Comparison of ENCODE assay signal across 8 cellular contexts in the genomic region with DNA sequence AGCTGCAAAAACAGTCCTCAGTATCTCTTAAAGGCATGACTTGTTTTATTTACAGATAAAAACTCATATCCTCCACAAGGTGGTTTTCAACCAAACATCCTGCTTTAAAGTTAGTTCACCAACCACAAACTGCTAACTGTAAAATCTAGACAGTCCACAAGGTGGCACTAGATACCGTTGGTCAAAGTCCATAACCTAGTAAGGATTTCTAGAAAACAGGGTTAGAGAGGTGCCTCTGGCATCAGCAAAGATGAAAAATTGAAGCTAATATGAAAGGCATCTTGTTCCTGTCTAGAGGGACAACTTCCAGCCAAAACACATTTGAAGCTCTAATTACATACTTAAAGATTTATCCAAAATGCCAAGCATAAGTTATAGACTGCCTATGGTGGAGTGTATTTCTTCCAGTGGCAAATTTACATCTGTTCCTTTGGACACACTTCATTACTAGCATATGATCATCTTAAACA. TPM values are rescaled to one million over a fixed set of nuclear protein-coding genes. Genes with fewer than 3 reads are reported as not detected.
DNase-seq lines count a peak whose midpoint lies in the region; ATAC-seq, FAIRE-seq and TF ChIP-seq lines count a peak whose summit lies in the region.

No MANE protein-coding gene starts in this region.

- CTCF ChIA-PET in GM12878 (lab: Yijun Ruan, JAX), result interaction anchor here (0.6 to 3.5 kb wide), 32 partner anchors 9 to 1146 kb away, joined by 3 to 120 read pairs (median 5); a partner anchor contains a TSS

- SMC1A ChIA-PET in GM12878 (lab: Charles Lee; ENCODE audit: uncharacterized antibody, unreplicated experiment), result interaction anchor here (0.6 to 3.5 kb wide), 37 partner anchors 11 to 582 kb away, joined by 3 to 81 read pairs (median 4); a partner anchor contains a TSS

- TF ChIP-seq CTCF in GM13977 (IDR thresholded peaks at IDR 0.05; ENCODE audit: extremely low read depth, insufficient read depth, missing control alignments), result peak; percentile 62
- peak; percentile 66 to 88 (median 83) for TF ChIP-seq CTCF in GM12878 (IDR thresholded peaks at IDR 0.05 in 2 of 3, conservative IDR thresholded peaks at IDR 0.05 in 1 of 3; ENCODE audit: control insufficient read depth in 2 of 3, extremely low read depth in 1 of 3, insufficient read depth in 1 of 3, low read depth in 3 of 3, low read length in 3 of 3)

- no peaks in the 10 kb centered on the region for H3K27me3 ChIP-seq in GM12878 (replicated peaks in 1 of 2; ENCODE audit: control insufficient read depth in 2 of 2, insufficient read depth in 2 of 2, low read length in 1 of 2)

- FAIRE-seq in GM12878 (lab: Jason Lieb, UNC), result peak; percentile 83

- H3K9ac ChIP-seq in GM12878 (ENCODE audit: control insufficient read depth, insufficient read depth, low read length), result no peak overlapping the region

- H3K4me3 ChIP-seq in GM12878, result no peak overlapping the region

- peak; percentile 92 for TF ChIP-seq RAD21 in GM12878 (IDR thresholded peaks at IDR 0.05; ENCODE audit: insufficient read depth, low read depth, low read length)

- H3K4me2 ChIP-seq in GM12878 (ENCODE audit: control insufficient read depth, insufficient read depth), result no peak overlapping the region

- WGBS in GM12878 (ENCODE audit: insufficient coverage, insufficient replicate concordance, low lambda C conversion rate, missing lambda C conversion rate), result 0% methylated on average over 1 of the region's 1 CpG

- H3K4me1 ChIP-seq in GM12878 (ENCODE audit: control insufficient read depth, insufficient read depth, low read length), result peaks cover 42% of the 10 kb centered on the region

- no peak overlapping the region for H2AFZ ChIP-seq in GM12878 (ENCODE audit: control insufficient read depth, low read depth, low read length)

- no peaks in the 10 kb centered on the region for H4K20me1 ChIP-seq in GM12878 (ENCODE audit: control insufficient read depth, insufficient read depth)

- BruUV-seq in GM12878 (replicated peaks; lab: Mats Ljungman, UMichigan), result no TSS peak

- peak; percentile 66 for ATAC-seq in HG02798 (IDR thresholded peaks at IDR 0.05; ENCODE audit: poor library complexity, unreplicated experiment)
- peak; percentile 75 for ATAC-seq in GM12878

- no peak for TF ChIP-seq POLR2A in GM12878 (IDR thresholded peaks at IDR 0.05; ENCODE audit: low read depth, low read length)

- H3K27ac ChIP-seq in GM12878 (ENCODE audit: control insufficient read depth, insufficient read depth), result peak overlapping the region; percentile 68

- H3K36me3 ChIP-seq in GM12878 (ENCODE audit: control insufficient read depth in 2 of 2, insufficient read depth in 2 of 2, low read length in 1 of 2), result peaks cover 0 to under 1% of the 10 kb centered on the region in 2 experiments; a peak in 3 of 4 replicates

- peaks cover 3% of the 10 kb centered on the region; the same call in 2 of the 3 replicates for H3K9me3 ChIP-seq in GM12878 (replicated peaks; ENCODE audit: control insufficient read depth, insufficient read depth, low read length)

- intact Hi-C loops in GM12878 (cut with micrococcal nuclease; ENCODE audit: unreplicated experiment), result loop anchor here (1.0 to 5.0 kb wide), 6 partner anchors 31 to 573 kb away; a partner anchor contains a TSS

- DNase-seq in AG08395 (ENCODE audit: low spot score), result peak; percentile 65
- DNase-seq in GM13977 (ENCODE audit: low spot score), result peak; percentile 54
- peak; percentile 61 for DNase-seq in NCI-H1092 treated with DMSO at 0.1 percent for 48 hours (lab: John Stamatoyannopoulos, UW)
- peak; percentile 76 for DNase-seq in SK-N-DZ (ENCODE audit: low spot score)
- DNase-seq in GM12878 (ENCODE audit: low read depth, low spot score), result peak; percentile 93
- DNase-seq in iPS-NIHi11 (ENCODE audit: low spot score), result peak; percentile 65
- peak; percentile 51 to 65 for DNase-seq in stimulated activated CD4-positive, alpha-beta T cell treated with anti-CD3 and anti-CD28 coated beads, Interleukin-2, amount 100 ng/mL, for 48 hours

- POLR2A ChIA-PET in GM12878 (lab: Charles Lee), result interaction anchor here (0.7 to 2.8 kb wide), 4 partner anchors 31 to 299 kb away, joined by 3 to 14 read pairs (median 4); no protein-coding TSS in a partner anchor

- TF ChIP-seq EP300 in GM12878 (IDR thresholded peaks at IDR 0.05; ENCODE audit: borderline replicate concordance in 1 of 2, control insufficient read depth in 1 of 2, low read depth in 2 of 2, low read length in 2 of 2), result no peak

- H3K79me2 ChIP-seq in GM12878 (ENCODE audit: control insufficient read depth, insufficient read depth, low read length), result peaks cover 1% of the 10 kb centered on the region

- in situ Hi-C loops in GM13977 (cut with MboI; ENCODE audit: low pct_unique_long_range_greater_than_20kb, low sequenced_read_pairs, unreplicated experiment), result loop anchor here (10.0 to 25.0 kb wide), 2 partner anchors 299 to 547 kb away; a partner anchor contains a TSS
- in situ Hi-C loops in GM12878 (cut with MboI), result loop anchor here (5.0 to 10.0 kb wide), 2 partner anchors 302 to 549 kb away; a partner anchor contains a TSS

- RAD21 ChIA-PET in GM12878 (lab: Charles Lee; ENCODE audit: unreplicated experiment), result interaction anchor here (0.5 to 3.5 kb wide), 23 partner anchors 9 to 581 kb away, joined by 3 to 76 read pairs (median 4); a partner anchor contains a TSS

TF ChIP-seq in GM12878, 131 proteins besides CTCF, POLR2A, EP300 and RAD21 (continues in another document):
- TF ChIP-seq CBX3 (IDR thresholded peaks at IDR 0.05; ENCODE audit: borderline replicate concordance, low read depth) (no peak), ZNF622 (IDR thresholded peaks at IDR 0.05) (no peak), ZNF207 (IDR thresholded peaks at IDR 0.05; ENCODE audit: borderline replicate concordance) (no peak), RFX5 (IDR thresholded peaks at IDR 0.05; ENCODE audit: low read depth, low read length) (no peak), CBFB (IDR thresholded peaks at IDR 0.05; ENCODE audit: low read depth) (peak; percentile 75), SP1 (IDR thresholded peaks at IDR 0.05; ENCODE audit: low read depth, low read length) (no peak), NFIC (IDR thresholded peaks at IDR 0.05; ENCODE audit: low read depth, low read length) (0 out of 2 replicates have a peak, but pooled peaks have one; percentile 29), NBN (IDR thresholded peaks at IDR 0.05) (peak; percentile 63; the same call in 1 of the 2 replicates), NR2F1 (conservative IDR thresholded peaks at IDR 0.05) (peak; percentile 14; the same call in 1 of the 2 replicates), CBX5 (IDR thresholded peaks at IDR 0.05; ENCODE audit: low read depth) (0 out of 2 replicates have a peak, but pooled peaks have one; percentile 30)
- TF ChIP-seq, protein P1, sequence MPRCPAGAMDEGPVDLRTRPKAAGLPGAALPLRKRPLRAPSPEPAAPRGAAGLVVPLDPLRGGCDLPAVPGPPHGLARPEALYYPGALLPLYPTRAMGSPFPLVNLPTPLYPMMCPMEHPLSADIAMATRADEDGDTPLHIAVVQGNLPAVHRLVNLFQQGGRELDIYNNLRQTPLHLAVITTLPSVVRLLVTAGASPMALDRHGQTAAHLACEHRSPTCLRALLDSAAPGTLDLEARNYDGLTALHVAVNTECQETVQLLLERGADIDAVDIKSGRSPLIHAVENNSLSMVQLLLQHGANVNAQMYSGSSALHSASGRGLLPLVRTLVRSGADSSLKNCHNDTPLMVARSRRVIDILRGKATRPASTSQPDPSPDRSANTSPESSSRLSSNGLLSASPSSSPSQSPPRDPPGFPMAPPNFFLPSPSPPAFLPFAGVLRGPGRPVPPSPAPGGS (IDR thresholded peaks at IDR 0.05; ENCODE audit: borderline replicate concordance, insufficient read depth, low read depth, low read length, poor library complexity, severe bottlenecking), result no peak
- TF ChIP-seq, protein P2, sequence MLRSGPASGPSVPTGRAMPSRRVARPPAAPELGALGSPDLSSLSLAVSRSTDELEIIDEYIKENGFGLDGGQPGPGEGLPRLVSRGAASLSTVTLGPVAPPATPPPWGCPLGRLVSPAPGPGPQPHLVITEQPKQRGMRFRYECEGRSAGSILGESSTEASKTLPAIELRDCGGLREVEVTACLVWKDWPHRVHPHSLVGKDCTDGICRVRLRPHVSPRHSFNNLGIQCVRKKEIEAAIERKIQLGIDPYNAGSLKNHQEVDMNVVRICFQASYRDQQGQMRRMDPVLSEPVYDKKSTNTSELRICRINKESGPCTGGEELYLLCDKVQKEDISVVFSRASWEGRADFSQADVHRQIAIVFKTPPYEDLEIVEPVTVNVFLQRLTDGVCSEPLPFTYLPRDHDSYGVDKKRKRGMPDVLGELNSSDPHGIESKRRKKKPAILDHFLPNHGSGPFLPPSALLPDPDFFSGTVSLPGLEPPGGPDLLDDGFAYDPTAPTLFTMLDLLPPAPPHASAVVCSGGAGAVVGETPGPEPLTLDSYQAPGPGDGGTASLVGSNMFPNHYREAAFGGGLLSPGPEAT (IDR thresholded peaks at IDR 0.05; ENCODE audit: low read depth), result no peak; the same call in 1 of the 2 replicates

RNA-seq across cellular contexts. Expression of a gene that starts 56.0 kb away (rescaled TPM):
- polyA plus RNA-seq in SK-N-DZ (2014; cell fraction: cytosol; rRNA removed), result 2.0 and 2.4 TPM in 2 replicates
- 0.91 and 1.8 TPM in 2 replicates for polyA plus RNA-seq in SK-N-DZ (2014; cell fraction: nucleus; rRNA removed)
- total RNA-seq in GM12878 (2013; cell fraction: nucleolus; rRNA removed), result 70.3 and 76.3 TPM in 2 replicates
- 13.4 and 16.5 TPM in 2 replicates for total RNA-seq in GM12878 (2014; rRNA removed)
- 24.3 and 27.2 TPM in 2 replicates for total RNA-seq in GM12878 (2014; rRNA removed; fragmentation: Illumina TruSeq; extraction: Trizol)
- total RNA-seq in GM12878 (2021), result 41.7 and 46.8 TPM in 2 replicates
- polyA plus RNA-seq in GM12878 (2011; ENCODE audit: low read depth), result 14.5 TPM
- polyA plus RNA-seq in GM12878 (2011; rRNA removed), result 55.9 and 71.3 TPM in 2 replicates
- 34.0 and 42.8 TPM in 2 replicates for polyA plus RNA-seq in GM12878 (2011; cell fraction: cytosol; rRNA removed)
- 20.6 and 26.7 TPM in 2 replicates for polyA plus RNA-seq in GM12878 (2011; cell fraction: nucleus; rRNA removed)
- polyA plus RNA-seq in GM12878 (2012), result 23.6 and 25.6 TPM in 2 replicates
- polyA plus RNA-seq in GM12878 (2014; fragmentation: Illumina TruSeq; extraction: Trizol), result 31.8 and 39.9 TPM in 2 replicates
- polyA plus RNA-seq in GM12878 (2014; fragmentation: Nextera tagmentation; extraction: Ambion mirVana), result 10 to 100 TPM in 1 of 2 experiments, 1 to 10 TPM in 1; 6.2 to 10.4 TPM
- 17.0 and 22.3 TPM in 2 replicates for polyA plus RNA-seq in GM12878 (2014; rRNA removed)
- polyA plus RNA-seq in GM12878 (2016; fragmentation: Nextera tagmentation; extraction: Ambion mirVana), result 10 to 100 TPM; 27.3 to 30.8 TPM
- polyA minus RNA-seq in GM12878 (2011; rRNA and poly(A)+ RNA removed), result 151 and 197 TPM in 2 replicates
- 51.8 and 67.6 TPM in 2 replicates for polyA minus RNA-seq in GM12878 (2011; cell fraction: cytosol; rRNA and poly(A)+ RNA removed)
- polyA minus RNA-seq in GM12878 (2011; cell fraction: nucleus; rRNA and poly(A)+ RNA removed), result 49.3 and 82.5 TPM in 2 replicates
